ENCODE assay signal across 2 cellular contexts in genomic region chr4:87041142-87041541, GRCh38.
TF ChIP-seq lines count a peak whose summit lies in the region.

No MANE protein-coding gene starts in this region.

TF ChIP-seq in liver, 16 proteins besides CTCF, POLR2A, EP300 and RAD21 (continued from another document):
- TF ChIP-seq ZBTB33 (IDR thresholded peaks at IDR 0.05) = no peak
- TF ChIP-seq HNF4G (IDR thresholded peaks at IDR 0.05) = no peak
- TF ChIP-seq REST (IDR thresholded peaks at IDR 0.05) = no peak
- TF ChIP-seq EGR1 (IDR thresholded peaks at IDR 0.05; ENCODE audit: low read depth in 2 of 2) = no peak
- no peak for TF ChIP-seq ATF3 (IDR thresholded peaks at IDR 0.05)

TF ChIP-seq in HepG2, 621 proteins besides CTCF, POLR2A, EP300 and RAD21 (continued from another document):
- TF ChIP-seq MNT (IDR thresholded peaks at IDR 0.05) (no peak), SMARCC2 (IDR thresholded peaks at IDR 0.05) (no peak), ZNF703 (CRISPR knock-in tag; IDR thresholded peaks at IDR 0.05; ENCODE audit: borderline replicate concordance) (no peak), ZBTB21 (CRISPR knock-in tag; IDR thresholded peaks at IDR 0.05) (no peak), ZBTB14 (CRISPR knock-in tag; IDR thresholded peaks at IDR 0.05) (no peak), SNAPC5 (CRISPR knock-in tag; IDR thresholded peaks at IDR 0.05; ENCODE audit: borderline replicate concordance) (no peak), REPIN1 (CRISPR knock-in tag; IDR thresholded peaks at IDR 0.05; ENCODE audit: borderline replicate concordance, low read depth) (no peak), MBD4 (IDR thresholded peaks at IDR 0.05; ENCODE audit: borderline replicate concordance, low read length) (no peak), HBP1 (CRISPR knock-in tag; IDR thresholded peaks at IDR 0.05; ENCODE audit: low read depth) (no peak), PAWR (CRISPR knock-in tag; IDR thresholded peaks at IDR 0.05; ENCODE audit: borderline replicate concordance) (no peak)
